Comparison of ENCODE assay signal across 2 cellular contexts in the genomic region with DNA sequence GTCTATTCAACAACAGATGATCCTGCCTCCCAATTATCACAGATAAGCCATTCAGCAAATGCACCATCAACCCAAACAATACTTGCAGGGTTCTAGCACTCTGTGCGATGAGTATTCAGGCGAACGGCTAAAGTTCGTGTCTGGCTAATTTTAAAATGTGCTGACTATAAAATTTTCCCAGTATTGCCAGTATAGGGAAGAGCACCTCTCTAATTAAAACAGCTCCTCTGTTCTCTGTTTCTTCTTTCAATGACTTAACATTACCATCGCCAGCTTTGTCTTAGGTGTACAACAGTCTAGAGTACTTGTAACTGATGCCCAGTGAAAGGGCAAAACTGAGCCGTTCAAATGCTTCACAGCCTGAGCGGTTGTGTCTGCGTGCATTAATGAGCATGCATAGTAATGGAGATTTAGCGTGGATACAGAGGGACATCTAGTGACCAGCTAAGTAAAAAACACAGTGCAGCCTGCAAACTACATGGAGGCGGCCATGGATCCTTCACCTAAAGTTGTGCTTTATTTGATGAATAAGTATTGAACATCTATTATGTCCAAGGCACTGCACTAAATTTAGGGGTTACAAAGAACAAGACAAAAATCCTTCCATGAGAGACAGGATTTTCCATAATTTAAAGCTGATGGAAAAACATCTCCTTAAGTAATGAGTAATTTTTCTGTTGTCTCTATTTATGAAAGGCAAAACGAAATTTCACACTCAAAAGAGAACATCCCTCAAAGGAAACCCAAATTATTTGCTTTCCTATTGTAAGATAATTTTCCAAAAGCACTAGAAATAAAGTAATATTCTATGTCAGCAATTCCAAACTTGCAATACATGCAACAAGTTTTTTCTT.
TF ChIP-seq lines count a peak whose summit lies in the region.

No MANE protein-coding gene starts in this region.

TF ChIP-seq in SK-N-SH, 30 proteins besides CTCF, POLR2A, EP300 and RAD21 (continued from another document):
- TF ChIP-seq, protein P1, sequence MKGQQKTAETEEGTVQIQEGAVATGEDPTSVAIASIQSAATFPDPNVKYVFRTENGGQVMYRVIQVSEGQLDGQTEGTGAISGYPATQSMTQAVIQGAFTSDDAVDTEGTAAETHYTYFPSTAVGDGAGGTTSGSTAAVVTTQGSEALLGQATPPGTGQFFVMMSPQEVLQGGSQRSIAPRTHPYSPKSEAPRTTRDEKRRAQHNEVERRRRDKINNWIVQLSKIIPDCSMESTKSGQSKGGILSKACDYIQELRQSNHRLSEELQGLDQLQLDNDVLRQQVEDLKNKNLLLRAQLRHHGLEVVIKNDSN (IDR thresholded peaks at IDR 0.05; ENCODE audit: borderline replicate concordance, low read depth), result no peak
- TF ChIP-seq, protein P2, sequence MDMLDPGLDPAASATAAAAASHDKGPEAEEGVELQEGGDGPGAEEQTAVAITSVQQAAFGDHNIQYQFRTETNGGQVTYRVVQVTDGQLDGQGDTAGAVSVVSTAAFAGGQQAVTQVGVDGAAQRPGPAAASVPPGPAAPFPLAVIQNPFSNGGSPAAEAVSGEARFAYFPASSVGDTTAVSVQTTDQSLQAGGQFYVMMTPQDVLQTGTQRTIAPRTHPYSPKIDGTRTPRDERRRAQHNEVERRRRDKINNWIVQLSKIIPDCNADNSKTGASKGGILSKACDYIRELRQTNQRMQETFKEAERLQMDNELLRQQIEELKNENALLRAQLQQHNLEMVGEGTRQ (IDR thresholded peaks at IDR 0.05; ENCODE audit: borderline replicate concordance, low read depth, low read length), result no peak
- TF ChIP-seq SIN3A (IDR thresholded peaks at IDR 0.05; ENCODE audit: borderline replicate concordance, low read depth, low read length) (no peak), MXI1 (IDR thresholded peaks at IDR 0.05; ENCODE audit: low read depth, low read length) (no peak)
- TF ChIP-seq, protein P3, sequence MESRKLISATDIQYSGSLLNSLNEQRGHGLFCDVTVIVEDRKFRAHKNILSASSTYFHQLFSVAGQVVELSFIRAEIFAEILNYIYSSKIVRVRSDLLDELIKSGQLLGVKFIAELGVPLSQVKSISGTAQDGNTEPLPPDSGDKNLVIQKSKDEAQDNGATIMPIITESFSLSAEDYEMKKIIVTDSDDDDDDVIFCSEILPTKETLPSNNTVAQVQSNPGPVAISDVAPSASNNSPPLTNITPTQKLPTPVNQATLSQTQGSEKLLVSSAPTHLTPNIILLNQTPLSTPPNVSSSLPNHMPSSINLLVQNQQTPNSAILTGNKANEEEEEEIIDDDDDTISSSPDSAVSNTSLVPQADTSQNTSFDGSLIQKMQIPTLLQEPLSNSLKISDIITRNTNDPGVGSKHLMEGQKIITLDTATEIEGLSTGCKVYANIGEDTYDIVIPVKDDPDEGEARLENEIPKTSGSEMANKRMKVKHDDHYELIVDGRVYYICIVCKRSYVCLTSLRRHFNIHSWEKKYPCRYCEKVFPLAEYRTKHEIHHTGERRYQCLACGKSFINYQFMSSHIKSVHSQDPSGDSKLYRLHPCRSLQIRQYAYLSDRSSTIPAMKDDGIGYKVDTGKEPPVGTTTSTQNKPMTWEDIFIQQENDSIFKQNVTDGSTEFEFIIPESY (IDR thresholded peaks at IDR 0.05; ENCODE audit: borderline replicate concordance, low read depth), result no peak

TF ChIP-seq in neural cell, 6 proteins besides CTCF, POLR2A, EP300 and RAD21 (continued from another document):
- TF ChIP-seq, protein P4, sequence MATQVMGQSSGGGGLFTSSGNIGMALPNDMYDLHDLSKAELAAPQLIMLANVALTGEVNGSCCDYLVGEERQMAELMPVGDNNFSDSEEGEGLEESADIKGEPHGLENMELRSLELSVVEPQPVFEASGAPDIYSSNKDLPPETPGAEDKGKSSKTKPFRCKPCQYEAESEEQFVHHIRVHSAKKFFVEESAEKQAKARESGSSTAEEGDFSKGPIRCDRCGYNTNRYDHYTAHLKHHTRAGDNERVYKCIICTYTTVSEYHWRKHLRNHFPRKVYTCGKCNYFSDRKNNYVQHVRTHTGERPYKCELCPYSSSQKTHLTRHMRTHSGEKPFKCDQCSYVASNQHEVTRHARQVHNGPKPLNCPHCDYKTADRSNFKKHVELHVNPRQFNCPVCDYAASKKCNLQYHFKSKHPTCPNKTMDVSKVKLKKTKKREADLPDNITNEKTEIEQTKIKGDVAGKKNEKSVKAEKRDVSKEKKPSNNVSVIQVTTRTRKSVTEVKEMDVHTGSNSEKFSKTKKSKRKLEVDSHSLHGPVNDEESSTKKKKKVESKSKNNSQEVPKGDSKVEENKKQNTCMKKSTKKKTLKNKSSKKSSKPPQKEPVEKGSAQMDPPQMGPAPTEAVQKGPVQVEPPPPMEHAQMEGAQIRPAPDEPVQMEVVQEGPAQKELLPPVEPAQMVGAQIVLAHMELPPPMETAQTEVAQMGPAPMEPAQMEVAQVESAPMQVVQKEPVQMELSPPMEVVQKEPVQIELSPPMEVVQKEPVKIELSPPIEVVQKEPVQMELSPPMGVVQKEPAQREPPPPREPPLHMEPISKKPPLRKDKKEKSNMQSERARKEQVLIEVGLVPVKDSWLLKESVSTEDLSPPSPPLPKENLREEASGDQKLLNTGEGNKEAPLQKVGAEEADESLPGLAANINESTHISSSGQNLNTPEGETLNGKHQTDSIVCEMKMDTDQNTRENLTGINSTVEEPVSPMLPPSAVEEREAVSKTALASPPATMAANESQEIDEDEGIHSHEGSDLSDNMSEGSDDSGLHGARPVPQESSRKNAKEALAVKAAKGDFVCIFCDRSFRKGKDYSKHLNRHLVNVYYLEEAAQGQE (IDR thresholded peaks at IDR 0.05; ENCODE audit: borderline replicate concordance), result no peak
- no peak for TF ChIP-seq MXI1 (conservative IDR thresholded peaks at IDR 0.05; ENCODE audit: poor library complexity, severe bottlenecking)
- TF ChIP-seq EZH2 (IDR thresholded peaks at IDR 0.05; ENCODE audit: borderline replicate concordance, insufficient read depth, low read length, poor library complexity, severe bottlenecking), result no peak
